ENCODE assay signal across 8 cellular contexts in the genomic region with DNA sequence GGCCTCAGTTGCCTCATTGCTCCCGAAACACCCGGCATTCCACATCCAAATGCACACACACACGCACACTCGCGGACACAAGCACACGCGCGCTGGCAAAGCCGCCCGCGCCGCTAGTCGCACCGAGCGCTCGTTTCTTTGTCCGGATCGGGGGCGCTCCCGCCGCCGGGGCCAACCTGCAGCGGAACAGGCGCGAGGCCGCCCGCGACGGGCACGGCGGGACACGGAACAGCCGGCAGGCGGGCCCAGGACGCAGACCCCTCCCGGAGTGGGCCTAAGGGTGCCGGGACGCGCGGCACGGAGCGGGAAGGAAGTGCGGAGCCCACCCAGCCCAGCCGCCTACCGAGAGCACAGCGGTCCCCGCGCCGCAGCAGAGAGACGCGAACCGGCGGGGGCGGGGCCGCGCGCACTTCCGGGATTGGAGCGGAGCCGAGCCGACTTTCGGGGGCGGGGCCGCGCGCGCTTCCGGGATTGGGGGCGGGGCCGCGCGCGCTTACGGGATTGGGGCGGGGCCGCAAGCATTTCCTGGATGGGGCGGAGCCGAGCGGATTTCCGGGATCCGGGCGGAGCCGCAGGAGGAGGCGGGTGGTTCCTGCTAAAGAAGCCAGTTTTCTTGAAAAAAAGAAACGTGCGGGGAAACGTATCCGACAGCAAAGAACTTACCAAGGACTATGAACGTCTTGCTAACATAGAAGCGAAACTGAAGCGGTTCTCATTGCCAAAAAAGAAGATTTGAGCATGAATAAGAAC. TPM values are rescaled to one million over a fixed set of nuclear protein-coding genes. Genes with fewer than 3 reads are reported as not detected.
DNase-seq lines count a peak whose midpoint lies in the region; ATAC-seq, FAIRE-seq and TF ChIP-seq lines count a peak whose summit lies in the region.

A gene (minus strand): TSS at position 396 of the 750 bp plus-strand sequence. CDS start 1,498 bp downstream, outside the sequence.

- H3K36me3 ChIP-seq in A673 (ENCODE audit: insufficient read depth, low read length, poor library complexity, severe bottlenecking) (peaks cover 3% of the 10 kb centered on the region), bronchial epithelial cell (ENCODE audit: control insufficient read depth, insufficient read depth, low read length) (peaks cover 2% of the 10 kb centered on the region), smooth muscle cell (ENCODE audit: low read depth) (no peaks in the 10 kb centered on the region)

- peaks cover 17% of the 10 kb centered on the region for H3K79me2 ChIP-seq in smooth muscle cell (ENCODE audit: low read depth)

- H3K27me3 Mint-ChIP-seq in activated B cell treated with CpG ODN at 0.5 μM for 24 hours = no peaks in the 10 kb centered on the region
- peaks cover 7 to 20% (median 9%) of the 10 kb centered on the region in 3 donors for H3K27me3 Mint-ChIP-seq in immature natural killer cell (ENCODE audit: low read depth in 3 of 3)

- no peaks in the 10 kb centered on the region for H4K20me1 ChIP-seq in smooth muscle cell (ENCODE audit: low read depth)

- H3K4me1 Mint-ChIP-seq in activated B cell treated with CpG ODN at 0.5 μM for 24 hours = peaks cover 42% of the 10 kb centered on the region
- H3K4me1 Mint-ChIP-seq in immature natural killer cell = peaks cover 36 to 38% of the 10 kb centered on the region in 2 donors

- CTCF ChIA-PET in A673 (lab: Charles Lee) (no interaction called here), activated B cell treated with CpG ODN at 0.5 μM for 24 hours (lab: Charles Lee) (no interaction called here)

- TSS peak; percentile 78 for BruUV-seq in A673 (replicated peaks; lab: Mats Ljungman, UMichigan)

- intact Hi-C loops in A673 (cut with micrococcal nuclease; ENCODE audit: unreplicated experiment) = no loop called here
- intact Hi-C loops in activated B cell treated with CpG ODN at 0.5 μM for 24 hours (cut with micrococcal nuclease) = no loop called here

- H3K27me3 ChIP-seq in A673 (replicated peaks; ENCODE audit: insufficient read depth, low read depth, low read length, poor library complexity) (no peaks in the 10 kb centered on the region), bronchial epithelial cell (ENCODE audit: control insufficient read depth, insufficient read depth, low read length) (no peaks in the 10 kb centered on the region), smooth muscle cell (ENCODE audit: low read depth) (no peaks in the 10 kb centered on the region)

- peak within 1 kb of the TSS; percentile 76 for H3K9ac ChIP-seq in smooth muscle cell (ENCODE audit: low read depth)

- WGBS in smooth muscle cell (ENCODE audit: low lambda C conversion rate) = 2% methylated on average over 76 of the region's 91 CpGs

- H2AFZ ChIP-seq in smooth muscle cell (ENCODE audit: low read depth) = peak within 1 kb of the TSS; percentile 91

- DNase-seq in A673 (ENCODE audit: low spot score) = peak; percentile 95
- peak; percentile 68 for DNase-seq in NCI-H226
- peak; percentile 96 for DNase-seq in activated B cell treated with CpG ODN at 0.5 μM for 24 hours
- DNase-seq in bronchial epithelial cell (ENCODE audit: low read depth) = peak; percentile 71
- peak; percentile 90 to 94 (median 93) for DNase-seq in immature natural killer cell
- peak; percentile 82 for DNase-seq in smooth muscle cell (lab: John Stamatoyannopoulos, UW; ENCODE audit: unreplicated experiment)

- H3K4me3 ChIP-seq in A673 (ENCODE audit: low read depth, low read length, poor library complexity, severe bottlenecking) = peak within 1 kb of the TSS; percentile 99
- H3K4me3 ChIP-seq in bronchial epithelial cell (ENCODE audit: low read depth, low read length) = peak within 1 kb of the TSS; percentile 86
- H3K4me3 ChIP-seq in smooth muscle cell = peak within 1 kb of the TSS; percentile 97

- ATAC-seq in GM18868 (IDR thresholded peaks at IDR 0.05; ENCODE audit: unreplicated experiment) (peak; percentile 62), HG03159 (IDR thresholded peaks at IDR 0.05; ENCODE audit: unreplicated experiment) (peak; percentile 51), activated B cell treated with CpG ODN at 0.5 μM for 24 hours (ENCODE audit: low read depth) (peak; percentile 42)

- peak within 1 kb of the TSS; percentile 97 for H3K27ac Mint-ChIP-seq in activated B cell treated with CpG ODN at 0.5 μM for 24 hours
- H3K27ac Mint-ChIP-seq in immature natural killer cell = peak within 1 kb of the TSS; percentile 96 to 99 (median 98)

- H3K4me1 ChIP-seq in A673 (ENCODE audit: insufficient read depth, low read length, poor library complexity, severe bottlenecking) (peaks cover 14% of the 10 kb centered on the region), smooth muscle cell (ENCODE audit: low read depth) (peaks cover 15% of the 10 kb centered on the region)

- H3K9me3 Mint-ChIP-seq in activated B cell treated with CpG ODN at 0.5 μM for 24 hours = no peaks in the 10 kb centered on the region
- H3K9me3 Mint-ChIP-seq in immature natural killer cell = no peaks in the 10 kb centered on the region

- peak within 1 kb of the TSS; percentile 93 for H3K27ac ChIP-seq in A673 (ENCODE audit: low read depth, low read length, poor library complexity, severe bottlenecking)
- H3K27ac ChIP-seq in smooth muscle cell (ENCODE audit: low read depth) = peak within 1 kb of the TSS; percentile 77

- H3K36me3 Mint-ChIP-seq in activated B cell treated with CpG ODN at 0.5 μM for 24 hours (ENCODE audit: low read depth) (peaks cover 30% of the 10 kb centered on the region), immature natural killer cell (no peaks in the 10 kb centered on the region)

- POLR2A ChIA-PET in A673 (lab: Charles Lee; ENCODE audit: low non-redundant PET) = interaction anchor here (0.6 kb wide), 1 partner anchor 70 kb away, joined by 3 read pairs; no protein-coding TSS in a partner anchor
- POLR2A ChIA-PET in activated B cell treated with CpG ODN at 0.5 μM for 24 hours (lab: Charles Lee) = interaction anchor here (0.8 to 7.5 kb wide), 7 partner anchors 13 to 524 kb away, joined by 3 to 130 read pairs (median 33); a partner anchor contains a TSS

- H3K4me2 ChIP-seq in smooth muscle cell = peak within 1 kb of the TSS; percentile 90

- H3K4me3 Mint-ChIP-seq in activated B cell treated with CpG ODN at 0.5 μM for 24 hours (peak within 1 kb of the TSS; percentile 94), immature natural killer cell (peak within 1 kb of the TSS; percentile 94 to 98 (median 95))

- no peaks in the 10 kb centered on the region for H3K9me3 ChIP-seq in A673 (ENCODE audit: low read depth, low read length, poor library complexity, severe bottlenecking)
- H3K9me3 ChIP-seq in smooth muscle cell (replicated peaks; ENCODE audit: low read depth) = no peaks in the 10 kb centered on the region

- FAIRE-seq in bronchial epithelial cell (lab: Jason Lieb, UNC) = no peak

- no peak for TF ChIP-seq CTCF in A673 (conservative IDR thresholded peaks at IDR 0.05; ENCODE audit: low read depth, low read length)
- TF ChIP-seq CTCF in activated B cell treated with CpG ODN at 0.5 μM for 24 hours (IDR thresholded peaks at IDR 0.05) = no peak
- no peak for TF ChIP-seq CTCF in bronchial epithelial cell (IDR thresholded peaks at IDR 0.05; ENCODE audit: insufficient read depth, low read length, severe bottlenecking)
- no peak for TF ChIP-seq CTCF in smooth muscle cell (IDR thresholded peaks at IDR 0.05; ENCODE audit: borderline replicate concordance, insufficient read depth, poor library complexity, severe bottlenecking)

- no peaks in the 10 kb centered on the region for H3F3A ChIP-seq in smooth muscle cell (ENCODE audit: low read depth)

RNA-seq across cellular contexts. Expression of the gene that starts here (rescaled TPM):
- total RNA-seq in A673 (2021) (72.8 and 91.1 TPM in 2 replicates), activated B cell treated with CpG ODN at 0.5 μM for 24 hours (405 and 501 TPM in 2 replicates), bronchial epithelial cell (31.3 and 33.8 TPM in 2 replicates), smooth muscle cell (23.3 and 26.1 TPM in 2 replicates)
- polyA plus RNA-seq in immature natural killer cell (100 to 1,000 TPM; 182 to 246 (median 243) TPM), smooth muscle cell (65.8 and 66.0 TPM in 2 replicates)

Comparison
In these comparisons a context has a peak if more than half of its experiments do, and no peak if none do; other contexts are left out.
1. Peak in every context shown above with its lines: DNase-seq, ATAC-seq, H3K4me3 ChIP-seq and H3K27ac ChIP-seq.